ENCODE assay signal across 9 cellular contexts in genomic region chrX:120749141-120749846, GRCh38.
DNase-seq lines count a peak whose midpoint lies in the region; ATAC-seq lines count a peak whose summit lies in the region.
"Had no signal": no experiment of that assay in that cellular context is flagged by ENCODE, and none has a peak within 500 bp of the region (broad histone marks: within the 10 kb centered on the region; RNA-seq: fewer than 3 reads in every experiment).

No MANE protein-coding gene starts in this region.

- H3K36me3 Mint-ChIP-seq in memory B cell: peaks cover 2% of the 10 kb centered on the region
- H3K36me3 Mint-ChIP-seq in activated naive CD4-positive, alpha-beta T cell treated with anti-CD3 and anti-CD28 coated beads, Interleukin-2, amount 50 U/mL, for 72 hours: peaks cover 0 to 11% of the 10 kb centered on the region in 2 donors

- DNase-seq in NCI-H1417 treated with DMSO at 0.1 percent for 48 hours (lab: John Stamatoyannopoulos, UW): peak; percentile 56
- peak in 1 of 2 donors; percentile 22 for DNase-seq in memory B cell (ENCODE audit: low spot score in 2 of 2)
- DNase-seq in RKO (ENCODE audit: low spot score): no peak
- DNase-seq in activated naive CD4-positive, alpha-beta T cell treated with anti-CD3 and anti-CD28 coated beads, Interleukin-2, amount 50 U/mL, for 72 hours (ENCODE audit: low spot score in 2 of 2): no peak
- no peak for DNase-seq in hepatic stellate cell (ENCODE audit: low spot score)
- no peak for DNase-seq in T-helper 1 cell

- peaks cover 50% of the 10 kb centered on the region for H3K4me1 Mint-ChIP-seq in memory B cell

- peak overlapping the region; percentile 82 for H3K27ac Mint-ChIP-seq in memory B cell
- H3K27ac Mint-ChIP-seq in activated naive CD4-positive, alpha-beta T cell treated with anti-CD3 and anti-CD28 coated beads, Interleukin-2, amount 50 U/mL, for 72 hours: no peak overlapping the region

- no peaks in the 10 kb centered on the region for H3K27me3 Mint-ChIP-seq in memory B cell

- H3K9me3 Mint-ChIP-seq in memory B cell: peaks cover 3% of the 10 kb centered on the region
- H3K9me3 Mint-ChIP-seq in activated naive CD4-positive, alpha-beta T cell treated with anti-CD3 and anti-CD28 coated beads, Interleukin-2, amount 50 U/mL, for 72 hours: peaks cover 0 to 4% of the 10 kb centered on the region in 2 donors

- H3K4me3 Mint-ChIP-seq in memory B cell: peak overlapping the region; percentile 54

- ATAC-seq in GM18861 (IDR thresholded peaks at IDR 0.05; ENCODE audit: unreplicated experiment): peak; percentile 51
- peak; percentile 79 for ATAC-seq in HG02798 (IDR thresholded peaks at IDR 0.05; ENCODE audit: poor library complexity, unreplicated experiment)
- peak; percentile 87 for ATAC-seq in memory B cell (ENCODE audit: low read depth)
- ATAC-seq in activated naive CD4-positive, alpha-beta T cell treated with anti-CD3 and anti-CD28 coated beads, Interleukin-2, amount 50 U/mL, for 72 hours: no peak
- ATAC-seq: K562 had no signal

Comparison
In these comparisons a context has a peak if more than half of its experiments do, and no peak if none do; other contexts are left out.
1. ATAC-seq: peak in GM18861 (single experiment), HG02798 (single experiment) and memory B cell (single experiment); none in activated naive CD4-positive, alpha-beta T cell treated with anti-CD3 and anti-CD28 coated beads, Interleukin-2, amount 50 U/mL, for 72 hours (0 of 2).